12 cellular contexts compared by ENCODE assay signal in the genomic region with DNA sequence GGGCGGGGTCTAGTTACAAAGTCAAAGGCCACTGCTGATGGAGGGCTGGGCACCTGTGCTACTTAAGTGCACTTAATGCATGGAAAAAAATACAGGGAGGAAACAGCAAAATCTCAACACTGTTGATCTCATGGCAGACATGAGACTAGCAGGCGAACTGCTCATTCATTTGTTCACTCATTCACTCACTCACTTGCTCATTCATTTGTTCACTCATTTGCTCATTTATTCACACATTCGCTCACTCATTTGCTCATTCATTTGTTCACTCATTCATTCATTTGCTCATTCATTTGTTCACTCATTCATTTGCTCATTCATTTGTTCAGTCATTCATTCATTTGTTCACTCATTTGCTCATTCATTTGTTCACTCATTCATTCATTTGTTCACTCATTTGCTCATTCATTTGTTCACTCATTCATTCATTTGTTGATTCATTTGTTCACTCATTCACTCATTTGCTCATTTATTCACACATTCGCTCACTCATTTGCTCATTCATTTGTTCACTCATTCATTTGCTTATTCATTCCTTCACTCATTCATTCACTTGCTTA. TPM values are rescaled to one million over a fixed set of nuclear protein-coding genes. Genes with fewer than 3 reads are reported as not detected.
DNase-seq lines count a peak whose midpoint lies in the region; FAIRE-seq and TF ChIP-seq lines count a peak whose summit lies in the region.
"Not testable (repeated sequence)": the region's sequence is repeated elsewhere in the genome, so short reads cannot be mapped to it uniquely, and the experiment has no call there.
"Had no signal": no experiment of that assay in that cellular context is flagged by ENCODE, and none has a peak within 500 bp of the region (broad histone marks: within the 10 kb centered on the region; RNA-seq: fewer than 3 reads in every experiment).

No MANE protein-coding gene starts in this region.

- H3K36me3 Mint-ChIP-seq in neural progenitor cell, result not testable (repeated sequence)

- not testable (repeated sequence) for H3K23me2 ChIP-seq in H1 (ENCODE audit: low read depth, low read length)

- H2AK5ac ChIP-seq in H1 (ENCODE audit: low read depth, low read length), result not testable (repeated sequence)

- H3F3A ChIP-seq in neural progenitor cell (ENCODE audit: low read depth), result not testable (repeated sequence)

- H3K56ac ChIP-seq in H1 (replicated peaks; ENCODE audit: insufficient read length, low read depth, low read length), result not testable (repeated sequence)

- not testable (repeated sequence) for H3K4me3 ChIP-seq in BLaER1 treated with 17β-estradiol and CSF1 and Interleukin-3, amounts not matched to agents 10 nM and 100 nM; HEK293 (ENCODE audit: low read depth, low read length); H1 (ENCODE audit: extremely low read depth in 1 of 4, insufficient read depth in 2 of 4, low read depth in 3 of 4, low read length in 4 of 4); neural progenitor cell

- H4K5ac ChIP-seq in H1 (ENCODE audit: insufficient read length, low read depth, low read length), result not testable (repeated sequence)

- H3K9me3 ChIP-seq in BLaER1 treated with 17β-estradiol and CSF1 and Interleukin-3, amounts not matched to agents 10 nM and 100 nM (replicated peaks in 1 of 11); HEK293 (ENCODE audit: control insufficient read depth, insufficient read depth, low read depth, low read length); H1 (ENCODE audit: insufficient read depth in 2 of 2, low read depth in 1 of 2, low read length in 1 of 2); neural progenitor cell (ENCODE audit: low read depth): not testable (repeated sequence)

- TF ChIP-seq POLR2A in H1 (IDR thresholded peaks at IDR 0.05; ENCODE audit: control extremely low read depth in 1 of 2, low read depth in 2 of 2, low read length in 2 of 2), result not testable (repeated sequence)

- not testable (repeated sequence) for H3K79me2 ChIP-seq in H1 (ENCODE audit: control insufficient read depth in 1 of 2, insufficient read depth in 2 of 2, low read length in 2 of 2); neural progenitor cell (ENCODE audit: low read depth)

- peak overlapping the region in 8 of 11 experiments; percentile 89 to 93 (median 92); a peak in 16 of 22 replicates for H3K4me2 ChIP-seq in BLaER1 treated with 17β-estradiol and CSF1 and Interleukin-3, amounts not matched to agents 10 nM and 100 nM
- not testable (repeated sequence) for H3K4me2 ChIP-seq in H1 (ENCODE audit: insufficient read depth in 1 of 2, low read depth in 2 of 2, low read length in 2 of 2); neural progenitor cell

- CTCF ChIA-PET in HEK293 (lab: Yijun Ruan, JAX) (interaction anchor here (0.7 to 3.5 kb wide), 3 partner anchors 13 to 32 kb away, joined by 4 to 24 read pairs (median 5); a partner anchor contains a TSS), H1 (lab: Charles Lee; ENCODE audit: partially characterized antibody) (interaction anchor here (1.4 to 1.7 kb wide), 2 partner anchors 11 to 19 kb away, joined by 4 to 5 read pairs; no protein-coding TSS in a partner anchor)

- H3K27me3 ChIP-seq in BLaER1 treated with 17β-estradiol and CSF1 and Interleukin-3, amounts not matched to agents 10 nM and 100 nM, result peaks cover 0 to 36% (median 5%) of the 10 kb centered on the region in 11 experiments; a peak in 7 of 22 replicates
- not testable (repeated sequence) for H3K27me3 ChIP-seq in H1 (replicated peaks in 1 of 4; ENCODE audit: control insufficient read depth in 3 of 4, extremely low read depth in 1 of 4, insufficient read depth in 3 of 4, low read length in 3 of 4); neural progenitor cell

- not testable (repeated sequence) for TF ChIP-seq RAD21 in H1 (IDR thresholded peaks at IDR 0.05 in 1 of 2, conservative IDR thresholded peaks at IDR 0.05 in 1 of 2; ENCODE audit: low read depth in 2 of 2, low read length in 2 of 2)

- H3K18ac ChIP-seq in H1 (ENCODE audit: extremely low read depth, low read length), result not testable (repeated sequence)

- peaks cover 46 to 100% (median 94%) of the 10 kb centered on the region in 10 experiments for H3K4me1 ChIP-seq in BLaER1 treated with 17β-estradiol and CSF1 and Interleukin-3, amounts not matched to agents 10 nM and 100 nM
- not testable (repeated sequence) for H3K4me1 ChIP-seq in HEK293 (ENCODE audit: control insufficient read depth, insufficient read depth, low read length); neural progenitor cell
- peaks cover 0 to 12% (median 5%) of the 10 kb centered on the region in 4 experiments; a peak in 5 of 7 replicates for H3K4me1 ChIP-seq in H1 (replicated peaks in 1 of 4; ENCODE audit: control insufficient read depth in 3 of 4, insufficient read depth in 4 of 4, low read length in 3 of 4)

- H3K4me3 Mint-ChIP-seq in neural progenitor cell, result peak overlapping the region; percentile 46

- H3K27ac ChIP-seq in BLaER1 treated with 17β-estradiol and CSF1 and Interleukin-3, amounts not matched to agents 10 nM and 100 nM; HEK293 (ENCODE audit: extremely low read depth, low read depth, low read length); H1 (ENCODE audit: low read depth, low read length); neural progenitor cell: not testable (repeated sequence)

- peak; percentile 28 for DNase-seq in NCI-H146 treated with DMSO at 0.1 percent for 48 hours (lab: John Stamatoyannopoulos, UW; ENCODE audit: unreplicated experiment)
- peak; percentile 12 for DNase-seq in OCI-M1 (lab: John Stamatoyannopoulos, UW)
- DNase-seq in activated CD4-positive, alpha-beta T cell treated with anti-CD3 and anti-CD28 coated beads for 48 hours, result peak; percentile 15
- not testable (repeated sequence) for DNase-seq in H1 (ENCODE audit: low read depth in 1 of 2, low spot score in 2 of 2); neural progenitor cell (ENCODE audit: low spot score)
- peak; percentile 5 for DNase-seq in glomerular endothelial cell (ENCODE audit: extremely low read depth, low read depth, low spot score)

- not testable (repeated sequence) for H3K9me3 Mint-ChIP-seq in neural progenitor cell

- H2BK12ac ChIP-seq in H1 (ENCODE audit: low read depth, low read length), result not testable (repeated sequence)

- not testable (repeated sequence) for H4K91ac ChIP-seq in H1 (replicated peaks; ENCODE audit: insufficient read length, low read length)

- not testable (repeated sequence) for H3K14ac ChIP-seq in H1 (ENCODE audit: insufficient read length)

- not testable (repeated sequence) for H3K4ac ChIP-seq in H1 (replicated peaks; ENCODE audit: insufficient read length, low read depth, low read length)

- H4K20me1 ChIP-seq in BLaER1 treated with 17β-estradiol and CSF1 and Interleukin-3, amounts not matched to agents 10 nM and 100 nM, result peaks cover 0 to 25% (median 0%) of the 10 kb centered on the region in 11 experiments; a peak in 4 of 22 replicates
- H4K20me1 ChIP-seq in H1 (replicated peaks in 1 of 2; ENCODE audit: control insufficient read depth in 1 of 2, insufficient read depth in 2 of 2, low read length in 2 of 2); neural progenitor cell (ENCODE audit: low read depth): not testable (repeated sequence)

- H2AFZ ChIP-seq in H1 (ENCODE audit: low read length); neural progenitor cell (replicated peaks): not testable (repeated sequence)

- TF ChIP-seq CTCF in HEK293 (tag by site-specific recombination; IDR thresholded peaks at IDR 0.05); H1 (IDR thresholded peaks at IDR 0.05; ENCODE audit: control extremely low read depth in 1 of 3, insufficient read depth in 1 of 3, low read depth in 1 of 3, low read length in 3 of 3); neural progenitor cell (IDR thresholded peaks at IDR 0.05): not testable (repeated sequence)

- H4K8ac ChIP-seq in H1 (ENCODE audit: extremely low read depth, insufficient read depth, low read length), result not testable (repeated sequence)

- H2BK120ac ChIP-seq in H1 (replicated peaks; ENCODE audit: low read depth, low read length), result not testable (repeated sequence)

- not testable (repeated sequence) for H3K79me1 ChIP-seq in H1 (ENCODE audit: low read depth, low read length)

- not testable (repeated sequence) for H3K9ac ChIP-seq in BLaER1 treated with 17β-estradiol and CSF1 and Interleukin-3, amounts not matched to agents 10 nM and 100 nM; H1 (replicated peaks in 1 of 4; ENCODE audit: extremely low read depth in 1 of 4, low read depth in 3 of 4, low read length in 3 of 4); neural progenitor cell

- H3K36me3 ChIP-seq in BLaER1 treated with 17β-estradiol and CSF1 and Interleukin-3, amounts not matched to agents 10 nM and 100 nM; HEK293 (ENCODE audit: control insufficient read depth in 2 of 2, insufficient read depth in 1 of 2, low read length in 2 of 2); H1 (ENCODE audit: control insufficient read depth in 2 of 4, insufficient read depth in 4 of 4, low read length in 3 of 4); neural progenitor cell: not testable (repeated sequence)

- H2BK20ac ChIP-seq in H1 (ENCODE audit: low read length), result not testable (repeated sequence)

- not testable (repeated sequence) for H2BK15ac ChIP-seq in H1 (ENCODE audit: low read length)

- not testable (repeated sequence) for H3K4me1 Mint-ChIP-seq in neural progenitor cell

- not testable (repeated sequence) for TF ChIP-seq EP300 in H1 (IDR thresholded peaks at IDR 0.05; ENCODE audit: borderline replicate concordance in 1 of 2, low read depth in 2 of 2, low read length in 2 of 2)

- not testable (repeated sequence) for H3K27ac Mint-ChIP-seq in neural progenitor cell

- not testable (repeated sequence) for H2BK5ac ChIP-seq in H1 (ENCODE audit: low read depth, low read length)

- H3K23ac ChIP-seq in H1 (ENCODE audit: insufficient read length), result not testable (repeated sequence)

- peaks cover 11% of the 10 kb centered on the region for H3K27me3 Mint-ChIP-seq in neural progenitor cell (ENCODE audit: insufficient read depth, low read depth)

- 78% methylated on average over 4 of the region's 4 CpGs; no CpG with 5 or more reads in 1 of the 2 experiments for WGBS in H1 (ENCODE audit: extremely low coverage in 1 of 2, insufficient coverage in 1 of 2, insufficient read length in 1 of 2, insufficient replicate concordance in 2 of 2, low coverage in 1 of 2, low lambda C conversion rate in 2 of 2, missing lambda C conversion rate in 1 of 2), 2 experiments

- POLR2A ChIA-PET in HEK293 (lab: Yijun Ruan, JAX); H1 (lab: Charles Lee; ENCODE audit: partially characterized antibody): not testable (repeated sequence)

- not testable (repeated sequence) for FAIRE-seq in H1 (lab: Jason Lieb, UNC)

RNA-seq across cellular contexts. Expression of a gene that starts 11.6 kb away (rescaled TPM):
- total RNA-seq in H1 (2021; fragmentation: NEBNext Ultra II Directional; extraction: Animal tissue kit (Norgen Biotek cat#: 25700)), result 0.09 and 0.71 TPM in 2 replicates
- polyA plus RNA-seq in H1 (2011; rRNA removed), result 0.11 and 0.20 TPM in 2 replicates
- 0.30 TPM for polyA plus RNA-seq in H1 (2011; cell fraction: cytosol; rRNA removed)
- polyA plus RNA-seq in H1 (2011; cell fraction: nucleus; rRNA removed), result 0.13 TPM
- 0.23 to 0.50 TPM (median 0.45 TPM) in 4 replicates for polyA plus RNA-seq in H1 (2012, experiment 1 of 2)
- 0.08 TPM for polyA plus RNA-seq in H1 (2012, experiment 2 of 2)
- polyA plus RNA-seq in H1 (2013, experiment 1 of 2), result 0.20 TPM
- polyA plus RNA-seq in H1 (2013, experiment 2 of 2), result 0.39 TPM
- 0.06 and 0.59 TPM in 2 replicates for polyA minus RNA-seq in H1 (2011; rRNA and poly(A)+ RNA removed)
- not detected for polyA minus RNA-seq in H1 (2011; cell fraction: cytosol; rRNA and poly(A)+ RNA removed)
- polyA minus RNA-seq in H1 (2011; cell fraction: nucleus; rRNA and poly(A)+ RNA removed), result not detected
- total RNA-seq in glomerular endothelial cell, result not detected in 2 replicates
- 0.28 TPM in 1 of 2 replicates, not detected in the other for total RNA-seq in neural progenitor cell (ENCODE audit: low replicate concordance)
- total RNA-seq: astrocyte, MCF 10A, neural crest cell, vagina had no signal

RNA-seq across cellular contexts. Expression of a gene that starts 40.7 kb away (rescaled TPM):
- total RNA-seq in H1 (2021; fragmentation: NEBNext Ultra II Directional; extraction: Animal tissue kit (Norgen Biotek cat#: 25700)), result 87.1 and 89.4 TPM in 2 replicates
- polyA plus RNA-seq in H1 (2011; rRNA removed), result 78.7 and 104 TPM in 2 replicates
- polyA plus RNA-seq in H1 (2011; cell fraction: cytosol; rRNA removed), result 96.0 TPM
- polyA plus RNA-seq in H1 (2011; cell fraction: nucleus; rRNA removed), result 171 TPM
- polyA plus RNA-seq in H1 (2012, experiment 1 of 2), result 72.1 to 92.5 TPM (median 89.8 TPM) in 4 replicates
- 73.5 TPM for polyA plus RNA-seq in H1 (2012, experiment 2 of 2)
- polyA plus RNA-seq in H1 (2013, experiment 1 of 2), result 50.2 TPM
- 50.0 TPM for polyA plus RNA-seq in H1 (2013, experiment 2 of 2)
- 70.6 and 79.9 TPM in 2 replicates for polyA minus RNA-seq in H1 (2011; rRNA and poly(A)+ RNA removed)
- 53.6 TPM for polyA minus RNA-seq in H1 (2011; cell fraction: cytosol; rRNA and poly(A)+ RNA removed)
- 61.2 TPM for polyA minus RNA-seq in H1 (2011; cell fraction: nucleus; rRNA and poly(A)+ RNA removed)
- 60.6 and 72.7 TPM in 2 replicates for total RNA-seq in glomerular endothelial cell
- total RNA-seq in neural progenitor cell (ENCODE audit: low replicate concordance), result 77.9 and 119 TPM in 2 replicates

RNA-seq across cellular contexts. Expression of a gene that starts 45.7 kb away (rescaled TPM):
- total RNA-seq in H1 (2021; fragmentation: NEBNext Ultra II Directional; extraction: Animal tissue kit (Norgen Biotek cat#: 25700)), result 39.1 and 46.0 TPM in 2 replicates
- polyA plus RNA-seq in H1 (2011; rRNA removed), result 36.2 and 37.2 TPM in 2 replicates
- polyA plus RNA-seq in H1 (2011; cell fraction: cytosol; rRNA removed), result 32.4 TPM
- 106 TPM for polyA plus RNA-seq in H1 (2011; cell fraction: nucleus; rRNA removed)
- 22.0 to 28.6 TPM (median 27.4 TPM) in 4 replicates for polyA plus RNA-seq in H1 (2012, experiment 1 of 2)
- polyA plus RNA-seq in H1 (2012, experiment 2 of 2), result 5.3 TPM
- 22.7 TPM for polyA plus RNA-seq in H1 (2013, experiment 1 of 2)
- 19.1 TPM for polyA plus RNA-seq in H1 (2013, experiment 2 of 2)
- 125 and 138 TPM in 2 replicates for polyA minus RNA-seq in H1 (2011; rRNA and poly(A)+ RNA removed)
- polyA minus RNA-seq in H1 (2011; cell fraction: cytosol; rRNA and poly(A)+ RNA removed), result 31.8 TPM
- polyA minus RNA-seq in H1 (2011; cell fraction: nucleus; rRNA and poly(A)+ RNA removed), result 147 TPM
- total RNA-seq in glomerular endothelial cell (25.0 and 37.1 TPM in 2 replicates), neural progenitor cell (ENCODE audit: low replicate concordance) (44.9 and 64.9 TPM in 2 replicates)
